In the genomic region with DNA sequence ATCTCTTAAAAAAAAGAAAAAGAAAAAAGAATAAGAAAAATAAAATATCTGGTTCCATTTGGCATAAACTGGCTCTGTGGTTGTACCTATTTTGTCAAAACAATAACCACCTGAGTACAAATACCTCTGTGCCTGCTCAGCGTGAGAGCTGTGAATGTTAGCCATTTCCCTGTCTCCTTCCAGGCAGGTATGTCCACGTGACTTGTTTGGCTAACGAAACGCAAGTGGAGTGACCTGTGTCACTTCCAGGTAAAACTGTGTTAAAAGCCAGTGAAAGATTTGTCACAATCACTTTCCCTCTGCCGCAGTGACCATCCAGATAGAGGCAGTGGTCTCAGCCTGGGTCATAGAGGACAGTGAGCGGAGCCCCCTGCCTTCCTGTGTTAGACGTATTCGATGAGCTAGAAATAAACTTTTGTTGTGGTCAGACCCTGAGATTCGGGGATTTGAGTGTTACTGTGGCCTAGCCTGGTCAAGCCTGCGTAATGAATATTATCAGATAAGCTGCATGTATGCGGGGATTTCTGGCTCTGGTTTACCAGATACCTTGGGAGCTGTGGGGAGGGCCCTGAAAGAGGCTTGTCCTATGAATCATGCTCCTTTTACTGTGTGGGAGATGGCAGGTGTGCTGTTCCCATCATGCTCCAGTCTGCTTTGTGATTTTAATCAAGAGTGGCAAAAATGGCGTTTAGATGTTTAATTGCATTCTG, we compare ENCODE assay signal across 10 cellular contexts. TPM values are rescaled to one million over a fixed set of nuclear protein-coding genes. Genes with fewer than 3 reads are reported as not detected.
DNase-seq lines count a peak whose midpoint lies in the region; ATAC-seq lines count a peak whose summit lies in the region.
"Had no signal": no experiment of that assay in that cellular context is flagged by ENCODE, and none has a peak within 500 bp of the region (broad histone marks: within the 10 kb centered on the region; RNA-seq: fewer than 3 reads in every experiment).

No MANE protein-coding gene starts in this region.

- peak overlapping the region; percentile 91 for H3K27ac Mint-ChIP-seq in activated T-helper 17 cell treated with anti-CD3 and anti-CD28 coated beads, Interleukin-2, amount 50 U/mL, for 72 hours

- no peaks in the 10 kb centered on the region for H3K27me3 Mint-ChIP-seq in activated T-helper 17 cell treated with anti-CD3 and anti-CD28 coated beads, Interleukin-2, amount 50 U/mL, for 72 hours

- no peak overlapping the region for H3K4me3 ChIP-seq in urinary bladder (ENCODE audit: low read depth, low read length)

- DNase-seq in stimulated activated CD4-positive, alpha-beta T cell treated with anti-CD3 and anti-CD28 coated beads, Interleukin-1b, Interleukin-23, amount 100 ng/mL, for 48 hours, result peak; percentile 12
- no peak for DNase-seq in stimulated activated CD4-positive, alpha-beta T cell treated with anti-CD3 and anti-CD28 coated beads, Interleukin-4, amount 100 ng/mL, for 4 hours
- DNase-seq in left colon, result peak in 1 of 2 donors; percentile 29
- DNase-seq in GM19238 (ENCODE audit: insufficient read length, low spot score), result no peak
- DNase-seq in NCI-H2171 (lab: John Stamatoyannopoulos, UW), result no peak
- DNase-seq: left ventricle myocardium superior, OCI-M1 had no signal

- H3K9me3 Mint-ChIP-seq in activated T-helper 17 cell treated with anti-CD3 and anti-CD28 coated beads, Interleukin-2, amount 50 U/mL, for 72 hours, result no peaks in the 10 kb centered on the region

- H3K36me3 Mint-ChIP-seq in activated T-helper 17 cell treated with anti-CD3 and anti-CD28 coated beads, Interleukin-2, amount 50 U/mL, for 72 hours (ENCODE audit: low read depth), result peaks cover 90% of the 10 kb centered on the region

- H3K4me1 ChIP-seq in urinary bladder (ENCODE audit: insufficient read depth), result no peaks in the 10 kb centered on the region

- no peaks in the 10 kb centered on the region for H3K36me3 ChIP-seq in urinary bladder (ENCODE audit: insufficient read depth)

- peaks cover 27% of the 10 kb centered on the region for H3K4me1 Mint-ChIP-seq in activated T-helper 17 cell treated with anti-CD3 and anti-CD28 coated beads, Interleukin-2, amount 50 U/mL, for 72 hours

- peak; percentile 44 for ATAC-seq in activated T-helper 17 cell treated with anti-CD3 and anti-CD28 coated beads, Interleukin-2, amount 50 U/mL, for 72 hours (replicated peaks)
- peak; percentile 20 for ATAC-seq in left colon
- no peak for ATAC-seq in GM19035 (IDR thresholded peaks at IDR 0.05; ENCODE audit: unreplicated experiment)
- ATAC-seq: left ventricle myocardium superior had no signal

- H3K27ac ChIP-seq in urinary bladder (ENCODE audit: low read depth), result peak overlapping the region; percentile 27

- peak overlapping the region; percentile 89 for H3K4me3 Mint-ChIP-seq in activated T-helper 17 cell treated with anti-CD3 and anti-CD28 coated beads, Interleukin-2, amount 50 U/mL, for 72 hours

- 72% methylated on average over 12 of the region's 12 CpGs for WGBS in urinary bladder

- intact Hi-C loops in left colon (cut with DNase I, micrococcal nuclease), result no loop called here

RNA-seq across cellular contexts. Expression of gene PTER, which starts 3.7 kb away (rescaled TPM):
- total RNA-seq in activated T-helper 17 cell treated with anti-CD3 and anti-CD28 coated beads, Interleukin-2, amount 50 U/mL, for 72 hours, result 10 to 100 TPM; 29.2 to 38.4 TPM
- total RNA-seq in left colon (10 to 100 TPM; 21.8 to 22.0 TPM), urinary bladder (17.8 TPM)
- 6.9 TPM for polyA plus RNA-seq in urinary bladder
